ENCODE assay signal across 8 cellular contexts in genomic region chr19:21835810-21836444, GRCh38. TPM values are rescaled to one million over a fixed set of nuclear protein-coding genes. Genes with fewer than 3 reads are reported as not detected.
DNase-seq lines count a peak whose midpoint lies in the region; ATAC-seq, FAIRE-seq and TF ChIP-seq lines count a peak whose summit lies in the region.

Gene ZNF43 (minus strand): TSS chr19:21836182. CDS start chr19:21836038, 144 bp downstream.

- FAIRE-seq in RCC 7860 (lab: Jason Lieb, UNC), result no peak

- no peaks in the 10 kb centered on the region for H3K27me3 Mint-ChIP-seq in natural killer cell (ENCODE audit: low read depth in 2 of 2)

- intact Hi-C loops in natural killer cell (cut with micrococcal nuclease), result loop anchor here (1.0 to 5.0 kb wide), 3 partner anchors 17 to 329 kb away; partner anchors contain the start of genes ZNF100 and ZNF429

- peak within 1 kb of the TSS; percentile 98 to 100 for H3K27ac Mint-ChIP-seq in natural killer cell

- no peaks in the 10 kb centered on the region for H3K36me3 Mint-ChIP-seq in natural killer cell

- peak within 1 kb of the TSS; percentile 63 for H3K4me3 ChIP-seq in fibroblast of pulmonary artery (replicated peaks; ENCODE audit: low read depth, low read length)

- H3K9me3 Mint-ChIP-seq in natural killer cell, result no peaks in the 10 kb centered on the region

- DNase-seq in C1 segment of cervical spinal cord (lab: John Stamatoyannopoulos, UW) (peak; percentile 50 to 97 (median 90)), RCC 7860 (ENCODE audit: low spot score) (peak; percentile 57), fibroblast of pulmonary artery (ENCODE audit: low read depth) (peak; percentile 95), natural killer cell (peak; percentile 90)
- peak; percentile 97 for DNase-seq in activated effector memory CD4-positive, alpha-beta T cell treated with anti-CD3 and anti-CD28 coated beads, Interleukin-2, amount 50 U/mL, for 16 hours
- DNase-seq in stimulated activated naive CD4-positive, alpha-beta T cell (lab: John Stamatoyannopoulos, UW), result peak; percentile 86 to 94 (median 91)

- peak; percentile 79 for ATAC-seq in GM19372 (IDR thresholded peaks at IDR 0.05; ENCODE audit: low read depth, unreplicated experiment)
- peak; percentile 93 for ATAC-seq in HG03571 (IDR thresholded peaks at IDR 0.05; ENCODE audit: unreplicated experiment)
- peak; percentile 96 to 99 (median 97) for ATAC-seq in natural killer cell

- H3K4me3 Mint-ChIP-seq in natural killer cell, result peak within 1 kb of the TSS; percentile 98

- peaks cover 20 to 22% of the 10 kb centered on the region in 2 donors for H3K4me1 Mint-ChIP-seq in natural killer cell

- TF ChIP-seq CTCF in fibroblast of pulmonary artery (IDR thresholded peaks at IDR 0.05; ENCODE audit: low read length, missing control alignments) (no peak), natural killer cell (IDR thresholded peaks at IDR 0.05) (no peak)

RNA-seq across cellular contexts. Expression of gene ZNF43, which starts in this region (rescaled TPM):
- 10 to 100 TPM; 21.6 to 36.8 (median 31.0) TPM for total RNA-seq in natural killer cell

Comparison
In these comparisons a context has a peak if more than half of its experiments do, and no peak if none do; other contexts are left out.
1. Peak in every context shown above with its lines: DNase-seq, ATAC-seq and H3K4me3 ChIP-seq.